ENCODE assay signal across 20 cellular contexts in the genomic region with DNA sequence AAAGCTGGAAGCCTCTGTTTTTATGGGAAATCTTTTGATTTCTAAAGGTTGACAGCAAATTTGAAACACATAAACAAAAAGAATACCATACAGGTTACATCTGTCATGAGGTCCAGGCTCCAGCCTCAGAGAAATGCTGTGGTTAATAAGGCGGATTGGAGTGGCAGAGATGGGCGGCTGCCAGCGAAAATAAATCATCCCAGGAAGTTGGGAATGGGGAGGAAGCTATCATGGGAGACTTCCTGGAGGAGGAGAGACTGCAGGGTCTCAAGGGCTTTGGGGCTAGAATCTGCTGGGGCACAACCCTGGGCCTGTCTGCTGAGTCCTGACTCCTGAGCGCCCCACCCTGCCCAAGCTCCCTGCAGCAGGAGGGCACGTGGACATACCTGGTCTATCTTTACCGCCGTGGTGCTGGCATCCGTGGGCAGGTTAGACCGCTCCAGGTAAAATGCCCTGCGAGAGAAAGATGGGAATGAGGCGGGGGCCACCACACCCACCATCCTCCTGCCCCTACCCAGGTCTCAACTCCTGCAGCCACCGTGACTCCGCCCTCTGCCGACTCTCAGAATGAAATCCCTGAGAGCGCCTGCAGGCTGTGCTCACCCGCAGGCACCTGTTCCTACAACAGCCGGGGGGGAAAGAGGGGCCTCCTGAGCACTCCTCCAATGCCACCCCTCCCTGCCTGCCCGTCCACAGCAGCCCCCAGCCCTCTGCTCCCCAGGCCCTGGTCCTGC.
DNase-seq lines count a peak whose midpoint lies in the region; ATAC-seq, FAIRE-seq and TF ChIP-seq lines count a peak whose summit lies in the region.
"Had no signal": no experiment of that assay in that cellular context is flagged by ENCODE, and none has a peak within 500 bp of the region (broad histone marks: within the 10 kb centered on the region; RNA-seq: fewer than 3 reads in every experiment).

No MANE protein-coding gene starts in this region.

- peaks cover 11% of the 10 kb centered on the region for H3K36me3 Mint-ChIP-seq in natural killer cell treated with Interleukin-12 subunit alpha and Interleukin-12 subunit beta and Interleukin-15 and Interleukin-18, amount 100 ng/mL, for 72 hours

- no peaks in the 10 kb centered on the region for H3K9me1 ChIP-seq in K562 (ENCODE audit: control insufficient read depth, insufficient read depth, low read length)

- ATAC-seq in K562 (peak; percentile 70), GM18519 (IDR thresholded peaks at IDR 0.05; ENCODE audit: low FRiP score, unreplicated experiment) (no peak)
- no peak for ATAC-seq in natural killer cell treated with Interleukin-12 subunit alpha and Interleukin-12 subunit beta and Interleukin-15 and Interleukin-18, amount 100 ng/mL, for 72 hours
- ATAC-seq: pancreas, Right ventricle myocardium inferior, sciatic nerve, upper lobe of right lung had no signal

- H3K4me1 Mint-ChIP-seq in natural killer cell treated with Interleukin-12 subunit alpha and Interleukin-12 subunit beta and Interleukin-15 and Interleukin-18, amount 100 ng/mL, for 72 hours (ENCODE audit: low read depth in 2 of 2): peaks cover 16 to 25% of the 10 kb centered on the region in 2 donors

- H3K4me1 ChIP-seq in K562 (replicated peaks in 1 of 2; ENCODE audit: control insufficient read depth in 2 of 2, insufficient read depth in 2 of 2, low read length in 2 of 2): peaks cover 0 to 24% of the 10 kb centered on the region in 2 experiments; a peak in 1 of 5 replicates
- H3K4me1 ChIP-seq: esophagus squamous epithelium, pancreas, upper lobe of right lung had no signal

- no peaks in the 10 kb centered on the region for H3K9me3 ChIP-seq in K562 (replicated peaks; ENCODE audit: control insufficient read depth, insufficient read depth, low read depth, low read length)
- H3K9me3 ChIP-seq: Caco-2, esophagus squamous epithelium, pancreas, upper lobe of right lung had no signal

- BruUV-seq in K562 (replicated peaks; lab: Mats Ljungman, UMichigan): no TSS peak

- H3K4me3 Mint-ChIP-seq in natural killer cell treated with Interleukin-12 subunit alpha and Interleukin-12 subunit beta and Interleukin-15 and Interleukin-18, amount 100 ng/mL, for 72 hours: no peak overlapping the region
- H3K4me3 Mint-ChIP-seq: activated naive CD4-positive, alpha-beta T cell treated with anti-CD3 and anti-CD28 coated beads for 36 hours had no signal

- TF ChIP-seq CTCF in K562 (IDR thresholded peaks at IDR 0.05 in 2 of 3, conservative IDR thresholded peaks at IDR 0.05 in 1 of 3; ENCODE audit: insufficient read depth in 2 of 3, low read depth in 1 of 3, low read length in 3 of 3): no peak; a peak in 1 of 6 replicates

- no peak overlapping the region for H3K9ac ChIP-seq in K562 (ENCODE audit: insufficient read depth in 1 of 2, low read depth in 2 of 2, low read length in 2 of 2)

- no peak for TF ChIP-seq POLR2A in K562 (conservative IDR thresholded peaks at IDR 0.05)

- no peak for TF ChIP-seq RAD21 in K562 (CRISPR knock-in tag; conservative IDR thresholded peaks at IDR 0.05 in 1 of 2, IDR thresholded peaks at IDR 0.05 in 1 of 2)

- in situ Hi-C loops in K562 (cut with MboI): no loop called here

- H3K27me3 ChIP-seq in K562 (ENCODE audit: control insufficient read depth in 2 of 2, insufficient read depth in 2 of 2, low read length in 2 of 2): no peaks in the 10 kb centered on the region
- H3K27me3 ChIP-seq: esophagus squamous epithelium, pancreas, upper lobe of right lung had no signal

- no peak overlapping the region for H3K4me3 ChIP-seq in K562
- H3K4me3 ChIP-seq: esophagus squamous epithelium, pancreas, upper lobe of right lung had no signal

- WGBS in K562 (ENCODE audit: insufficient coverage, low coverage, missing lambda C conversion rate): 40% methylated on average over 15 of the region's 18 CpGs

- FAIRE-seq in K562 (lab: Jason Lieb, UNC): no peak
- FAIRE-seq: H54, pancreas had no signal

- DNase-seq in ELF-1 (ENCODE audit: low read depth, low spot score) (peak; percentile 52), M059J (ENCODE audit: low read depth) (peak; percentile 76), K562 (ENCODE audit: extremely low read depth in 1 of 4, low spot score in 3 of 4) (peak in 2 of 4 experiments; percentile 21 to 24), SHP77 (lab: John Stamatoyannopoulos, UW) (no peak), SK-N-DZ (ENCODE audit: low spot score) (no peak)
- peak; percentile 41 for DNase-seq in natural killer cell treated with Interleukin-12 subunit alpha and Interleukin-12 subunit beta and Interleukin-15 and Interleukin-18, amount 100 ng/mL, for 72 hours (ENCODE audit: low spot score)
- no peak for DNase-seq in effector CD4-positive, alpha-beta T cell
- DNase-seq: activated CD4-positive, alpha-beta T cell treated with anti-CD3 and anti-CD28 coated beads, Interleukin-2, amount 50 U/mL, for 48 hours; activated naive CD4-positive, alpha-beta T cell treated with anti-CD3 and anti-CD28 coated beads for 36 hours; Caco-2; cerebellar nuclear complex; effector CD8-positive, alpha-beta T cell; esophagus squamous epithelium; pancreas; stimulated activated CD4-positive, alpha-beta T cell treated with anti-CD3 and anti-CD28 coated beads, Interleukin-1b, Interleukin-23, amount 100 ng/mL, for 48 hours; upper lobe of right lung had no signal

- H2AFZ ChIP-seq in K562 (ENCODE audit: low read depth, low read length): no peak overlapping the region

- H3K27ac ChIP-seq in K562 (ENCODE audit: extremely low read depth, low read depth, low read length): no peak overlapping the region
- H3K27ac ChIP-seq: esophagus squamous epithelium, pancreas, upper lobe of right lung had no signal

- peaks cover 9% of the 10 kb centered on the region; the same call in 1 of the 2 replicates for H4K20me1 ChIP-seq in K562 (replicated peaks; ENCODE audit: control insufficient read depth, insufficient read depth, low read length)

- intact Hi-C loops in K562 (cut with micrococcal nuclease): loop anchor here (10.0 kb wide), 1 partner anchor 474 kb away; no protein-coding TSS in a partner anchor

- CTCF ChIA-PET in K562 (lab: Yijun Ruan, JAX; ENCODE audit: low intra/inter-chr PET ratio): no interaction called here

- POLR2A ChIA-PET in K562 (lab: Yijun Ruan, JAX): interaction anchor here (0.6 to 1.2 kb wide), 3 partner anchors 12 to 890 kb away, joined by 3 to 4 read pairs (median 3); no protein-coding TSS in a partner anchor

- H3K9me3 Mint-ChIP-seq in natural killer cell treated with Interleukin-12 subunit alpha and Interleukin-12 subunit beta and Interleukin-15 and Interleukin-18, amount 100 ng/mL, for 72 hours: no peaks in the 10 kb centered on the region
- H3K9me3 Mint-ChIP-seq: activated naive CD4-positive, alpha-beta T cell treated with anti-CD3 and anti-CD28 coated beads for 36 hours had no signal

- H3K27me3 Mint-ChIP-seq in natural killer cell treated with Interleukin-12 subunit alpha and Interleukin-12 subunit beta and Interleukin-15 and Interleukin-18, amount 100 ng/mL, for 72 hours: no peaks in the 10 kb centered on the region

- 0 out of 3 replicates have a peak, but pooled peaks cover 2% of the 10 kb centered on the region for H3K36me3 ChIP-seq in K562 (ENCODE audit: control insufficient read depth, insufficient read depth, low read length)
- H3K36me3 ChIP-seq: pancreas had no signal

- H3K27ac Mint-ChIP-seq in natural killer cell treated with Interleukin-12 subunit alpha and Interleukin-12 subunit beta and Interleukin-15 and Interleukin-18, amount 100 ng/mL, for 72 hours: peak overlapping the region in 1 of 2 donors; percentile 74
- H3K27ac Mint-ChIP-seq: activated naive CD4-positive, alpha-beta T cell treated with anti-CD3 and anti-CD28 coated beads for 36 hours had no signal

- no peak for TF ChIP-seq EP300 in K562 (IDR thresholded peaks at IDR 0.05; ENCODE audit: low read length)

- no peaks in the 10 kb centered on the region for H3K79me2 ChIP-seq in K562 (ENCODE audit: control insufficient read depth, insufficient read depth, low read length)

- no peak overlapping the region for H3K4me2 ChIP-seq in K562 (ENCODE audit: insufficient read depth, low read length)

TF ChIP-seq in K562, 482 proteins besides CTCF, POLR2A, EP300 and RAD21:
- TF ChIP-seq ZFP36 (IDR thresholded peaks at IDR 0.05; ENCODE audit: low read depth, low read length, partially characterized antibody): peak; percentile 89
- no peak for TF ChIP-seq ZNF511 (CRISPR knock-in tag; IDR thresholded peaks at IDR 0.05)

Comparison
In these comparisons a context has a peak if more than half of its experiments do, and no peak if none do; other contexts are left out.
1. DNase-seq: peak in ELF-1 (single experiment), M059J (single experiment) and natural killer cell treated with Interleukin-12 subunit alpha and Interleukin-12 subunit beta and Interleukin-15 and Interleukin-18, amount 100 ng/mL, for 72 hours (single experiment); none in SHP77 (0 of 2), SK-N-DZ (single experiment) and effector CD4-positive, alpha-beta T cell (single experiment).